In genomic region chr9:1871486-1872181, GRCh38 we compare ENCODE assay signal across 11 cellular contexts.
DNase-seq lines count a peak whose midpoint lies in the region; FAIRE-seq and TF ChIP-seq lines count a peak whose summit lies in the region.
"Had no signal": no experiment of that assay in that cellular context is flagged by ENCODE, and none has a peak within 500 bp of the region (broad histone marks: within the 10 kb centered on the region; RNA-seq: fewer than 3 reads in every experiment).

No MANE protein-coding gene starts in this region.

- TF ChIP-seq EP300 in esophagus muscularis mucosa (IDR thresholded peaks at IDR 0.05) = no peak

- no peak overlapping the region for H3K27ac ChIP-seq in esophagus muscularis mucosa (replicated peaks in 1 of 4)
- no peak overlapping the region for H3K27ac ChIP-seq in effector memory CD4-positive, alpha-beta T cell (ENCODE audit: insufficient read depth, low read length, poor library complexity, severe bottlenecking)
- H3K27ac ChIP-seq: body of pancreas had no signal

- peaks cover 0 to 3% (median 0%) of the 10 kb centered on the region in 4 donors for H3K27me3 ChIP-seq in esophagus muscularis mucosa
- no peaks in the 10 kb centered on the region for H3K27me3 ChIP-seq in effector memory CD4-positive, alpha-beta T cell (replicated peaks; ENCODE audit: control insufficient read depth, insufficient read depth, low read length, poor library complexity, severe bottlenecking)
- H3K27me3 ChIP-seq: body of pancreas had no signal

- no peaks in the 10 kb centered on the region for H3K9me3 ChIP-seq in esophagus muscularis mucosa
- H3K9me3 ChIP-seq in effector memory CD4-positive, alpha-beta T cell (ENCODE audit: control insufficient read depth, low read length) = no peaks in the 10 kb centered on the region
- H3K9me3 ChIP-seq: body of pancreas had no signal

- no peak for TF ChIP-seq POLR2A in GM12891 (IDR thresholded peaks at IDR 0.05; ENCODE audit: low read depth, low read length)
- TF ChIP-seq POLR2A in esophagus muscularis mucosa (IDR thresholded peaks at IDR 0.05; ENCODE audit: low read depth) = no peak

- no peaks in the 10 kb centered on the region for H3K4me1 ChIP-seq in esophagus muscularis mucosa
- H3K4me1 ChIP-seq in effector memory CD4-positive, alpha-beta T cell (ENCODE audit: control insufficient read depth, insufficient read depth, low read length, poor library complexity, severe bottlenecking) = peaks cover 4% of the 10 kb centered on the region
- H3K4me1 ChIP-seq: body of pancreas had no signal

- H3K36me3 ChIP-seq in esophagus muscularis mucosa = no peaks in the 10 kb centered on the region
- no peaks in the 10 kb centered on the region for H3K36me3 ChIP-seq in effector memory CD4-positive, alpha-beta T cell (ENCODE audit: control insufficient read depth, insufficient read depth, low read length)

- intact Hi-C loops in esophagus muscularis mucosa (cut with DNase I) = no loop called here

- peak; percentile 74 for FAIRE-seq in GM12891 (lab: Jason Lieb, UNC)

- WGBS in esophagus muscularis mucosa = 52% methylated on average over 8 of the region's 8 CpGs

- TF ChIP-seq CTCF in esophagus muscularis mucosa (IDR thresholded peaks at IDR 0.05) = no peak

- no peak overlapping the region for H3K4me3 ChIP-seq in esophagus muscularis mucosa
- H3K4me3 ChIP-seq in effector memory CD4-positive, alpha-beta T cell (ENCODE audit: insufficient read depth, low read depth, low read length, poor library complexity, severe bottlenecking) = no peak overlapping the region
- H3K4me3 ChIP-seq: body of pancreas, smooth muscle cell had no signal

- DNase-seq in COR-L47 (lab: John Stamatoyannopoulos, UW) (peak; percentile 65), GM12891 (ENCODE audit: insufficient read length, low spot score) (no peak), NCI-H774 (lab: John Stamatoyannopoulos, UW) (peak; percentile 37), esophagus muscularis mucosa (ENCODE audit: extremely low spot score) (peak; percentile 74)
- no peak for DNase-seq in stimulated activated naive CD4-positive, alpha-beta T cell treated with Interleukin-2 at 50 U/mL for 16 hours (lab: John Stamatoyannopoulos, UW)
- no peak for DNase-seq in activated CD4-positive, alpha-beta T cell treated with anti-CD3 and anti-CD28 coated beads for 1 hour
- no peak for DNase-seq in effector memory CD4-positive, alpha-beta T cell
- DNase-seq: body of pancreas, erythroblast, islet precursor cell had no signal

TF ChIP-seq in GM12891, 5 proteins besides CTCF, POLR2A, EP300 and RAD21:
- no peak for TF ChIP-seq SPI1 (IDR thresholded peaks at IDR 0.05; ENCODE audit: low read depth, low read length)
- TF ChIP-seq TAF1 (IDR thresholded peaks at IDR 0.05; ENCODE audit: low read depth, low read length) = no peak
- no peak for TF ChIP-seq POU2F2 (IDR thresholded peaks at IDR 0.05; ENCODE audit: low read depth, low read length)
- TF ChIP-seq POLR2AphosphoS5 (IDR thresholded peaks at IDR 0.05; ENCODE audit: low read depth, low read length) = no peak
- no peak for TF ChIP-seq PAX5 (IDR thresholded peaks at IDR 0.05; ENCODE audit: insufficient read depth, low read length, severe bottlenecking)
TF ChIP-seq in GM12891: peak in this region for 0.

Comparison
In these comparisons a context has a peak if more than half of its experiments do, and no peak if none do; other contexts are left out.
1. DNase-seq: peak in COR-L47 (single experiment), NCI-H774 (single experiment) and esophagus muscularis mucosa (single experiment); none in GM12891 (single experiment), stimulated activated naive CD4-positive, alpha-beta T cell treated with Interleukin-2 at 50 U/mL for 16 hours (single experiment), activated CD4-positive, alpha-beta T cell treated with anti-CD3 and anti-CD28 coated beads for 1 hour (single experiment) and effector memory CD4-positive, alpha-beta T cell (0 of 3).